ENCODE assay signal across 21 cellular contexts in genomic region chr12:96206957-96207356, GRCh38. TPM values are rescaled to one million over a fixed set of nuclear protein-coding genes. Genes with fewer than 3 reads are reported as not detected.
DNase-seq lines count a peak whose midpoint lies in the region; ATAC-seq and TF ChIP-seq lines count a peak whose summit lies in the region.
"Had no signal": no experiment of that assay in that cellular context is flagged by ENCODE, and none has a peak within 500 bp of the region (broad histone marks: within the 10 kb centered on the region; RNA-seq: fewer than 3 reads in every experiment).

No MANE protein-coding gene starts in this region.

- H3K27ac ChIP-seq in heart right ventricle (peak overlapping the region in 6 of 10 donors; percentile 55 to 82 (median 76)), OCI-LY3 (ENCODE audit: low read length) (no peak overlapping the region), left lung (peak overlapping the region in 1 of 2 donors; percentile 48)
- H3K27ac ChIP-seq: ascending aorta had no signal

- ATAC-seq in heart right ventricle (no peak), left ventricle myocardium superior (no peak), GM21619 (IDR thresholded peaks at IDR 0.05; ENCODE audit: unreplicated experiment) (no peak), left lung (no peak), GM19467 (IDR thresholded peaks at IDR 0.05; ENCODE audit: unreplicated experiment) (no peak)
- ATAC-seq in effector memory CD8-positive, alpha-beta T cell (replicated peaks), result peak; percentile 26
- no peak for ATAC-seq in stimulated activated naive B cell treated with anti-CD40 and anti-IgM and Interleukin-4, amounts not matched to agents 10 μg/mL and 1 μg/mL and 100 μg/mL, for 72 hours (replicated peaks)

- no peaks in the 10 kb centered on the region for H3K9me3 Mint-ChIP-seq in effector memory CD8-positive, alpha-beta T cell
- H3K9me3 Mint-ChIP-seq in stimulated activated naive B cell treated with anti-CD40 and anti-IgM and Interleukin-4, amounts not matched to agents 10 μg/mL and 1 μg/mL and 100 μg/mL, for 72 hours, result peaks cover 0 to 4% of the 10 kb centered on the region in 2 donors
- H3K9me3 Mint-ChIP-seq: activated T-helper 2 cell treated with anti-CD3 and anti-CD28 coated beads, Interferon-gamma antibody, Interleukin-2, Interleukin-4, amounts not matched to agents 10 μg/mL and 5 μg/mL and 100 μg/mL, durations not matched to agents 14 hours and 24 hours and 36 hours had no signal

- peaks cover 38% of the 10 kb centered on the region for H3K36me3 Mint-ChIP-seq in effector memory CD8-positive, alpha-beta T cell (ENCODE audit: insufficient read depth)
- peaks cover 0 to 22% of the 10 kb centered on the region in 2 donors for H3K36me3 Mint-ChIP-seq in stimulated activated naive B cell treated with anti-CD40 and anti-IgM and Interleukin-4, amounts not matched to agents 10 μg/mL and 1 μg/mL and 100 μg/mL, for 72 hours

- no peaks in the 10 kb centered on the region for H3K27me3 ChIP-seq in heart right ventricle
- no peaks in the 10 kb centered on the region for H3K27me3 ChIP-seq in OCI-LY3 (ENCODE audit: low read depth, low read length)
- H3K27me3 ChIP-seq in left lung, result no peaks in the 10 kb centered on the region
- H3K27me3 ChIP-seq: ascending aorta, stomach had no signal

- DNase-seq in heart right ventricle, result no peak
- no peak for DNase-seq in left ventricle myocardium superior
- DNase-seq in effector memory CD8-positive, alpha-beta T cell, result no peak
- DNase-seq in stimulated activated naive B cell treated with anti-CD40 and anti-IgM and Interleukin-4, amounts not matched to agents 10 μg/mL and 1 μg/mL and 100 μg/mL, for 72 hours, result no peak
- DNase-seq in left lung, result no peak
- DNase-seq: effector CD8-positive, alpha-beta T cell; kidney glomerular epithelial cell; NCI-H1092; NCI-H2029 treated with DMSO at 0.1 percent for 48 hours; nephron progenitor cell; NK-92 treated with Interleukin-12 subunit alpha and Interleukin-12 subunit beta, amount 100 ng/mL, for 24 hours; posterior cingulate gyrus; RPMI8226; stimulated activated CD4-positive, alpha-beta T cell treated with anti-CD3 and anti-CD28 coated beads, Interleukin-1b, Interleukin-23, amount 100 ng/mL, for 48 hours; stomach had no signal

- no peak overlapping the region for H3K9ac ChIP-seq in OCI-LY3 (ENCODE audit: low read length)

- intact Hi-C loops in heart right ventricle (cut with DNase I), result loop anchor here in 2 of 10 donors (5.0 to 10.0 kb wide), 2 partner anchors 40 to 298 kb away; no protein-coding TSS in a partner anchor
- intact Hi-C loops in left ventricle myocardium superior (cut with micrococcal nuclease), result no loop called here
- intact Hi-C loops in left lung (cut with DNase I), result no loop called here

- peak overlapping the region; percentile 43 for H3K4me2 ChIP-seq in OCI-LY3 (ENCODE audit: low read length)

- no peaks in the 10 kb centered on the region for H3K27me3 Mint-ChIP-seq in effector memory CD8-positive, alpha-beta T cell
- no peaks in the 10 kb centered on the region for H3K27me3 Mint-ChIP-seq in stimulated activated naive B cell treated with anti-CD40 and anti-IgM and Interleukin-4, amounts not matched to agents 10 μg/mL and 1 μg/mL and 100 μg/mL, for 72 hours

- peak overlapping the region; percentile 46 to 84 for H3K27ac Mint-ChIP-seq in effector memory CD8-positive, alpha-beta T cell
- peak overlapping the region; percentile 5 for H3K27ac Mint-ChIP-seq in stimulated activated naive B cell treated with anti-CD40 and anti-IgM and Interleukin-4, amounts not matched to agents 10 μg/mL and 1 μg/mL and 100 μg/mL, for 72 hours
- H3K27ac Mint-ChIP-seq: nephron progenitor cell, type B pancreatic cell had no signal

- H3K9me3 ChIP-seq in heart right ventricle (no peaks in the 10 kb centered on the region), OCI-LY3 (ENCODE audit: insufficient read depth, low read length) (no peaks in the 10 kb centered on the region), left lung (no peaks in the 10 kb centered on the region)
- H3K9me3 ChIP-seq: ascending aorta, stomach had no signal

- H2AFZ ChIP-seq in OCI-LY3 (ENCODE audit: low read depth, low read length), result no peak overlapping the region

- H3K79me2 ChIP-seq in OCI-LY3 (ENCODE audit: low read length), result peaks cover 99% of the 10 kb centered on the region

- peaks cover 93% of the 10 kb centered on the region for H4K20me1 ChIP-seq in OCI-LY3 (ENCODE audit: insufficient read depth, low read length)

- WGBS in heart right ventricle, 2 donors, result 67 to 76% methylated on average over 2 of the region's 2 CpGs

- peaks cover 0 to 99% (median 71%) of the 10 kb centered on the region in 9 donors for H3K4me1 ChIP-seq in heart right ventricle
- H3K4me1 ChIP-seq in OCI-LY3 (ENCODE audit: low read length), result peaks cover 62% of the 10 kb centered on the region
- H3K4me1 ChIP-seq in left lung, result peaks cover 0 to 61% of the 10 kb centered on the region in 2 donors

- H3K4me3 Mint-ChIP-seq in effector memory CD8-positive, alpha-beta T cell, result peak overlapping the region in 1 of 2 donors; percentile 54
- H3K4me3 Mint-ChIP-seq in stimulated activated naive B cell treated with anti-CD40 and anti-IgM and Interleukin-4, amounts not matched to agents 10 μg/mL and 1 μg/mL and 100 μg/mL, for 72 hours, result no peak overlapping the region
- H3K4me3 Mint-ChIP-seq: nephron progenitor cell, type B pancreatic cell had no signal

- TF ChIP-seq CTCF in heart right ventricle (IDR thresholded peaks at IDR 0.05) (no peak), OCI-LY3 (IDR thresholded peaks at IDR 0.05; ENCODE audit: low read depth, low read length) (no peak), left lung (IDR thresholded peaks at IDR 0.05) (no peak)

- peaks cover 60 to 62% of the 10 kb centered on the region in 2 donors for H3K4me1 Mint-ChIP-seq in effector memory CD8-positive, alpha-beta T cell (ENCODE audit: low read depth in 2 of 2)
- peaks cover 56 to 97% of the 10 kb centered on the region in 2 donors for H3K4me1 Mint-ChIP-seq in stimulated activated naive B cell treated with anti-CD40 and anti-IgM and Interleukin-4, amounts not matched to agents 10 μg/mL and 1 μg/mL and 100 μg/mL, for 72 hours

- H3K36me3 ChIP-seq in heart right ventricle (peaks cover 0 to 4% (median 0%) of the 10 kb centered on the region in 9 donors), OCI-LY3 (replicated peaks; ENCODE audit: low read depth, low read length) (peaks cover 36% of the 10 kb centered on the region), left lung (no peaks in the 10 kb centered on the region)
- H3K36me3 ChIP-seq: ascending aorta, stomach had no signal

- H3K4me3 ChIP-seq in heart right ventricle (no peak overlapping the region), OCI-LY3 (ENCODE audit: low read length) (no peak overlapping the region), left lung (no peak overlapping the region)
- H3K4me3 ChIP-seq: ascending aorta, stomach had no signal

RNA-seq across cellular contexts. Expression of gene ELK3, which starts 12.8 kb away (rescaled TPM):
- total RNA-seq in heart right ventricle (10 to 100 TPM; 11.7 to 33.0 (median 22.3) TPM), left ventricle myocardium superior (21.1 TPM), left lung (10 to 100 TPM; 39.1 to 55.1 TPM)
- polyA plus RNA-seq in heart right ventricle, result 10 to 100 TPM in 1 of 2 donors, 1 to 10 TPM in 1; 6.6 to 14.8 TPM
